1 cellular context compared by ENCODE assay signal in the genomic region with DNA sequence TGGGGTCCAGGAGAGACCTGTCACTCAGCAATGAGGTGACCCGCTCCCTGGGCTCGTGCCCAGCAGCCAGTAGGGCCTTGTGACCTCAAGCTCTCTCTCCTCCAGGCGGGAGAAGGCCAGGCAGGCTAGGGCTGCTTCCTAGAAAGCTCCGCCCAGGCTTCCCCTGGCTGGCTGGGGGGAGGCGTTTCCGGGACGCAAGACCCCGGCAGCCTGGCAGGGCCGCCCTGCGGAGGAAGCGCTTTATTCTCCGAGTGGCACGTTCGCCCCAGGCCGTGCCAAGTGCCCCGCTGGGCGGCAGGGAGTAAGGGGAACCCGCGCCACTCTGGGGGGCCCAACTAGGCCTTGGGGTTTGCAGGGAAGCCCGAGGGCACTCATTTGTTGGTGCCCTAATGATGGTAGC.
TF ChIP-seq lines count a peak whose summit lies in the region.

No MANE protein-coding gene starts in this region.

TF ChIP-seq in HepG2, 621 proteins besides CTCF, POLR2A, EP300 and RAD21:
- TF ChIP-seq, protein P1, sequence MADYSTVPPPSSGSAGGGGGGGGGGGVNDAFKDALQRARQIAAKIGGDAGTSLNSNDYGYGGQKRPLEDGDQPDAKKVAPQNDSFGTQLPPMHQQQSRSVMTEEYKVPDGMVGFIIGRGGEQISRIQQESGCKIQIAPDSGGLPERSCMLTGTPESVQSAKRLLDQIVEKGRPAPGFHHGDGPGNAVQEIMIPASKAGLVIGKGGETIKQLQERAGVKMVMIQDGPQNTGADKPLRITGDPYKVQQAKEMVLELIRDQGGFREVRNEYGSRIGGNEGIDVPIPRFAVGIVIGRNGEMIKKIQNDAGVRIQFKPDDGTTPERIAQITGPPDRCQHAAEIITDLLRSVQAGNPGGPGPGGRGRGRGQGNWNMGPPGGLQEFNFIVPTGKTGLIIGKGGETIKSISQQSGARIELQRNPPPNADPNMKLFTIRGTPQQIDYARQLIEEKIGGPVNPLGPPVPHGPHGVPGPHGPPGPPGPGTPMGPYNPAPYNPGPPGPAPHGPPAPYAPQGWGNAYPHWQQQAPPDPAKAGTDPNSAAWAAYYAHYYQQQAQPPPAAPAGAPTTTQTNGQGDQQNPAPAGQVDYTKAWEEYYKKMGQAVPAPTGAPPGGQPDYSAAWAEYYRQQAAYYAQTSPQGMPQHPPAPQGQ (CRISPR knock-in tag; IDR thresholded peaks at IDR 0.05; ENCODE audit: borderline replicate concordance) = no peak
- TF ChIP-seq ZNF430 (CRISPR knock-in tag; IDR thresholded peaks at IDR 0.05) = no peak
- TF ChIP-seq SMARCC2 (IDR thresholded peaks at IDR 0.05) = no peak
- TF ChIP-seq SIX4 (CRISPR knock-in tag; IDR thresholded peaks at IDR 0.05) = no peak
- TF ChIP-seq, protein P2, sequence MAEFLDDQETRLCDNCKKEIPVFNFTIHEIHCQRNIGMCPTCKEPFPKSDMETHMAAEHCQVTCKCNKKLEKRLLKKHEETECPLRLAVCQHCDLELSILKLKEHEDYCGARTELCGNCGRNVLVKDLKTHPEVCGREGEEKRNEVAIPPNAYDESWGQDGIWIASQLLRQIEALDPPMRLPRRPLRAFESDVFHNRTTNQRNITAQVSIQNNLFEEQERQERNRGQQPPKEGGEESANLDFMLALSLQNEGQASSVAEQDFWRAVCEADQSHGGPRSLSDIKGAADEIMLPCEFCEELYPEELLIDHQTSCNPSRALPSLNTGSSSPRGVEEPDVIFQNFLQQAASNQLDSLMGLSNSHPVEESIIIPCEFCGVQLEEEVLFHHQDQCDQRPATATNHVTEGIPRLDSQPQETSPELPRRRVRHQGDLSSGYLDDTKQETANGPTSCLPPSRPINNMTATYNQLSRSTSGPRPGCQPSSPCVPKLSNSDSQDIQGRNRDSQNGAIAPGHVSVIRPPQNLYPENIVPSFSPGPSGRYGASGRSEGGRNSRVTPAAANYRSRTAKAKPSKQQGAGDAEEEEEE (CRISPR knock-in tag; IDR thresholded peaks at IDR 0.05; ENCODE audit: borderline replicate concordance) = no peak
- no peak for TF ChIP-seq EED (CRISPR knock-in tag; IDR thresholded peaks at IDR 0.05)
- TF ChIP-seq THYN1 (CRISPR knock-in tag; IDR thresholded peaks at IDR 0.05; ENCODE audit: borderline replicate concordance, low read depth) = no peak
- no peak for TF ChIP-seq ZNF296 (CRISPR knock-in tag; conservative IDR thresholded peaks at IDR 0.05)
- TF ChIP-seq SKI (IDR thresholded peaks at IDR 0.05; ENCODE audit: partially characterized antibody) = no peak
- no peak for TF ChIP-seq ZNF550 (CRISPR knock-in tag; IDR thresholded peaks at IDR 0.05; ENCODE audit: borderline replicate concordance)
- TF ChIP-seq TBP (CRISPR knock-in tag; IDR thresholded peaks at IDR 0.05) = no peak
- no peak for TF ChIP-seq TCF12 (IDR thresholded peaks at IDR 0.05)
- no peak for TF ChIP-seq TCF12 (CRISPR knock-in tag; IDR thresholded peaks at IDR 0.05)
- no peak for TF ChIP-seq TSC22D2 (CRISPR knock-in tag; IDR thresholded peaks at IDR 0.05; ENCODE audit: borderline replicate concordance)
- TF ChIP-seq, protein P3, sequence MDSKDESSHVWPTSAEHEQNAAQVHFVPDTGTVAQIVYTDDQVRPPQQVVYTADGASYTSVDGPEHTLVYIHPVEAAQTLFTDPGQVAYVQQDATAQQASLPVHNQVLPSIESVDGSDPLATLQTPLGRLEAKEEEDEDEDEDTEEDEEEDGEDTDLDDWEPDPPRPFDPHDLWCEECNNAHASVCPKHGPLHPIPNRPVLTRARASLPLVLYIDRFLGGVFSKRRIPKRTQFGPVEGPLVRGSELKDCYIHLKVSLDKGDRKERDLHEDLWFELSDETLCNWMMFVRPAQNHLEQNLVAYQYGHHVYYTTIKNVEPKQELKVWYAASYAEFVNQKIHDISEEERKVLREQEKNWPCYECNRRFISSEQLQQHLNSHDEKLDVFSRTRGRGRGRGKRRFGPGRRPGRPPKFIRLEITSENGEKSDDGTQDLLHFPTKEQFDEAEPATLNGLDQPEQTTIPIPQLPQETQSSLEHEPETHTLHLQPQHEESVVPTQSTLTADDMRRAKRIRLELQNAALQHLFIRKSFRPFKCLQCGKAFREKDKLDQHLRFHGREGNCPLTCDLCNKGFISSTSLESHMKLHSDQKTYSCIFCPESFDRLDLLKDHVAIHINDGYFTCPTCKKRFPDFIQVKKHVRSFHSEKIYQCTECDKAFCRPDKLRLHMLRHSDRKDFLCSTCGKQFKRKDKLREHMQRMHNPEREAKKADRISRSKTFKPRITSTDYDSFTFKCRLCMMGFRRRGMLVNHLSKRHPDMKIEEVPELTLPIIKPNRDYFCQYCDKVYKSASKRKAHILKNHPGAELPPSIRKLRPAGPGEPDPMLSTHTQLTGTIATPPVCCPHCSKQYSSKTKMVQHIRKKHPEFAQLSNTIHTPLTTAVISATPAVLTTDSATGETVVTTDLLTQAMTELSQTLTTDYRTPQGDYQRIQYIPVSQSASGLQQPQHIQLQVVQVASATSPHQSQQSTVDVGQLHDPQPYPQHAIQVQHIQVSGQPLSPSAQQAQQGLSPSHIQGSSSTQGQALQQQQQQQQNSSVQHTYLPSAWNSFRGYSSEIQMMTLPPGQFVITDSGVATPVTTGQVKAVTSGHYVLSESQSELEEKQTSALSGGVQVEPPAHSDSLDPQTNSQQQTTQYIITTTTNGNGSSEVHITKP (CRISPR knock-in tag; IDR thresholded peaks at IDR 0.05; ENCODE audit: low read depth) = no peak
TF ChIP-seq in HepG2: peak in this region for 0.
